Comparison of ENCODE assay signal across 8 cellular contexts in genomic region chr1:22930235-22930912, GRCh38. TPM values are rescaled to one million over a fixed set of nuclear protein-coding genes. Genes with fewer than 3 reads are reported as not detected.
DNase-seq lines count a peak whose midpoint lies in the region; ATAC-seq and TF ChIP-seq lines count a peak whose summit lies in the region.

No MANE protein-coding gene starts in this region.

- H3K9me3 Mint-ChIP-seq in stimulated activated naive CD8-positive, alpha-beta T cell treated with anti-CD3 and anti-CD28 coated beads, Interleukin-15, amount 100 ng/mL, for 72 hours, result no peaks in the 10 kb centered on the region
- H3K9me3 Mint-ChIP-seq in activated T-helper 1 cell treated with anti-CD3 and anti-CD28 coated beads, Interleukin-12 subunit alpha, Interleukin-12 subunit beta, Interleukin-2, Interleukin-4 antibody, amounts not matched to agents 30 ng/mL and 10 ng/mL and 1 ng/mL, durations not matched to agents 14 hours and 24 hours and 36 hours, result no peaks in the 10 kb centered on the region

- intact Hi-C loops in PC-9 (cut with micrococcal nuclease; ENCODE audit: unreplicated experiment), result loop anchor here (1.0 to 2.0 kb wide), 2 partner anchors 256 to 266 kb away; no protein-coding TSS in a partner anchor
- intact Hi-C loops in activated T-helper 1 cell treated with anti-CD3 and anti-CD28 coated beads, Interleukin-12 subunit alpha, Interleukin-12 subunit beta, Interleukin-2, Interleukin-4 antibody, amounts not matched to agents 30 ng/mL and 10 ng/mL and 1 ng/mL, durations not matched to agents 14 hours and 24 hours and 36 hours (cut with micrococcal nuclease), result no loop called here

- DNase-seq in AML-193 (lab: John Stamatoyannopoulos, UW) (peak; percentile 2 to 6), GM19240 (ENCODE audit: insufficient read length, low spot score) (peak; percentile 55), PC-9 (peak in 1 of 2 experiments; percentile 60), caudate nucleus (lab: John Stamatoyannopoulos, UW) (peak in 31 of 61 donors; percentile 1 to 40 (median 17)), left kidney (ENCODE audit: low read depth, low spot score) (peak; percentile 79)
- peak; percentile 16 to 36 for DNase-seq in stimulated activated naive CD8-positive, alpha-beta T cell treated with anti-CD3 and anti-CD28 coated beads, Interleukin-15, amount 100 ng/mL, for 72 hours
- DNase-seq in activated T-helper 1 cell treated with anti-CD3 and anti-CD28 coated beads, Interleukin-12 subunit alpha, Interleukin-12 subunit beta, Interleukin-2, Interleukin-4 antibody, amounts not matched to agents 30 ng/mL and 10 ng/mL and 1 ng/mL, durations not matched to agents 14 hours and 24 hours and 36 hours (ENCODE audit: low spot score), result no peak

- BruUV-seq in PC-9 (replicated peaks; lab: Mats Ljungman, UMichigan), result no TSS peak

- H3K79me2 ChIP-seq in PC-9 (ENCODE audit: low read depth), result no peaks in the 10 kb centered on the region

- H3K4me3 ChIP-seq in PC-9, result no peak overlapping the region

- H2AFZ ChIP-seq in PC-9, result no peak overlapping the region

- CTCF ChIA-PET in PC-9 (lab: Charles Lee), result interaction anchor here (0.6 to 1.1 kb wide), 5 partner anchors 11 to 510 kb away, joined by 3 to 6 read pairs (median 3); no protein-coding TSS in a partner anchor

- H3K27me3 ChIP-seq in PC-9 (ENCODE audit: insufficient read depth, low read depth), result no peaks in the 10 kb centered on the region

- no peaks in the 10 kb centered on the region for H3K9me3 ChIP-seq in PC-9 (ENCODE audit: insufficient read depth, low read depth)

- no peaks in the 10 kb centered on the region for H3K36me3 ChIP-seq in PC-9 (ENCODE audit: low read depth)

- no peak overlapping the region for H3K27ac ChIP-seq in PC-9
- H3K27ac ChIP-seq in caudate nucleus (ENCODE audit: low read depth, low read length), result no peak overlapping the region

- H3K4me2 ChIP-seq in PC-9, result no peak overlapping the region

- POLR2A ChIA-PET in PC-9 (lab: Charles Lee; ENCODE audit: unreplicated experiment), result no interaction called here

- H3K4me1 Mint-ChIP-seq in stimulated activated naive CD8-positive, alpha-beta T cell treated with anti-CD3 and anti-CD28 coated beads, Interleukin-15, amount 100 ng/mL, for 72 hours, result no peaks in the 10 kb centered on the region
- H3K4me1 Mint-ChIP-seq in activated T-helper 1 cell treated with anti-CD3 and anti-CD28 coated beads, Interleukin-12 subunit alpha, Interleukin-12 subunit beta, Interleukin-2, Interleukin-4 antibody, amounts not matched to agents 30 ng/mL and 10 ng/mL and 1 ng/mL, durations not matched to agents 14 hours and 24 hours and 36 hours (ENCODE audit: low read depth), result no peaks in the 10 kb centered on the region

- peaks cover 17% of the 10 kb centered on the region for H3K27me3 Mint-ChIP-seq in stimulated activated naive CD8-positive, alpha-beta T cell treated with anti-CD3 and anti-CD28 coated beads, Interleukin-15, amount 100 ng/mL, for 72 hours
- peaks cover 5% of the 10 kb centered on the region for H3K27me3 Mint-ChIP-seq in activated T-helper 1 cell treated with anti-CD3 and anti-CD28 coated beads, Interleukin-12 subunit alpha, Interleukin-12 subunit beta, Interleukin-2, Interleukin-4 antibody, amounts not matched to agents 30 ng/mL and 10 ng/mL and 1 ng/mL, durations not matched to agents 14 hours and 24 hours and 36 hours (ENCODE audit: insufficient read depth)

- no peaks in the 10 kb centered on the region for H3K9me2 ChIP-seq in PC-9 (ENCODE audit: insufficient read depth)

- no peak overlapping the region for H3K4me3 Mint-ChIP-seq in stimulated activated naive CD8-positive, alpha-beta T cell treated with anti-CD3 and anti-CD28 coated beads, Interleukin-15, amount 100 ng/mL, for 72 hours
- H3K4me3 Mint-ChIP-seq in activated T-helper 1 cell treated with anti-CD3 and anti-CD28 coated beads, Interleukin-12 subunit alpha, Interleukin-12 subunit beta, Interleukin-2, Interleukin-4 antibody, amounts not matched to agents 30 ng/mL and 10 ng/mL and 1 ng/mL, durations not matched to agents 14 hours and 24 hours and 36 hours, result no peak overlapping the region

- H3K4me1 ChIP-seq in PC-9 (replicated peaks; ENCODE audit: insufficient read depth), result no peaks in the 10 kb centered on the region

- TF ChIP-seq CTCF in PC-9 (conservative IDR thresholded peaks at IDR 0.05), result peak; percentile 80

- ATAC-seq in stimulated activated naive CD8-positive, alpha-beta T cell treated with anti-CD3 and anti-CD28 coated beads, Interleukin-15, amount 100 ng/mL, for 72 hours, result peak; percentile 57
- no peak for ATAC-seq in HG03196 (IDR thresholded peaks at IDR 0.05; ENCODE audit: unreplicated experiment)

- no peaks in the 10 kb centered on the region for H4K20me1 ChIP-seq in PC-9 (ENCODE audit: insufficient read depth)

- no peaks in the 10 kb centered on the region for H3K36me3 Mint-ChIP-seq in activated T-helper 1 cell treated with anti-CD3 and anti-CD28 coated beads, Interleukin-12 subunit alpha, Interleukin-12 subunit beta, Interleukin-2, Interleukin-4 antibody, amounts not matched to agents 30 ng/mL and 10 ng/mL and 1 ng/mL, durations not matched to agents 14 hours and 24 hours and 36 hours (ENCODE audit: low read depth)

- H3K27ac Mint-ChIP-seq in stimulated activated naive CD8-positive, alpha-beta T cell treated with anti-CD3 and anti-CD28 coated beads, Interleukin-15, amount 100 ng/mL, for 72 hours, result no peak overlapping the region
- no peak overlapping the region for H3K27ac Mint-ChIP-seq in activated T-helper 1 cell treated with anti-CD3 and anti-CD28 coated beads, Interleukin-12 subunit alpha, Interleukin-12 subunit beta, Interleukin-2, Interleukin-4 antibody, amounts not matched to agents 30 ng/mL and 10 ng/mL and 1 ng/mL, durations not matched to agents 14 hours and 24 hours and 36 hours

- no peaks in the 10 kb centered on the region for H3F3A ChIP-seq in PC-9 (ENCODE audit: insufficient read depth, low read depth)

RNA-seq across cellular contexts. Expression of gene LACTBL1, which starts 42.3 kb away (rescaled TPM):
- 0.28 and 0.60 TPM in 2 replicates for total RNA-seq in PC-9 (2021)
- total RNA-seq in activated T-helper 1 cell treated with anti-CD3 and anti-CD28 coated beads, Interleukin-12 subunit alpha, Interleukin-12 subunit beta, Interleukin-2, Interleukin-4 antibody, amounts not matched to agents 30 ng/mL and 10 ng/mL and 1 ng/mL, durations not matched to agents 14 hours and 24 hours and 36 hours, result not detected in 2 replicates
